8 cellular contexts compared by ENCODE assay signal in genomic region chr7:116952640-116953371, GRCh38. TPM values are rescaled to one million over a fixed set of nuclear protein-coding genes. Genes with fewer than 3 reads are reported as not detected.
DNase-seq lines count a peak whose midpoint lies in the region; ATAC-seq and TF ChIP-seq lines count a peak whose summit lies in the region.

No MANE protein-coding gene starts in this region.

- peak overlapping the region; percentile 84 to 96 (median 92); a peak in 21 of 22 replicates for H3K27ac ChIP-seq in BLaER1 treated with 17β-estradiol and CSF1 and Interleukin-3, amounts not matched to agents 10 nM and 100 nM
- peak overlapping the region; percentile 90 to 100 for H3K27ac ChIP-seq in thoracic aorta

- TF ChIP-seq POLR2A in lower leg skin (IDR thresholded peaks at IDR 0.05): no peak

- 4 to 6% methylated on average over 25 of the region's 25 CpGs for WGBS in lower leg skin, 2 donors

- peak overlapping the region; percentile 91 for H3K27ac Mint-ChIP-seq in dendritic cell treated with granulocyte-macrophage colony-stimulating factor and Interleukin-4, amounts not matched to agents 40 ng/mL and 50 ng/mL, for 4 days

- no peaks in the 10 kb centered on the region for H3K36me3 ChIP-seq in BLaER1 treated with 17β-estradiol and CSF1 and Interleukin-3, amounts not matched to agents 10 nM and 100 nM
- no peaks in the 10 kb centered on the region for H3K36me3 ChIP-seq in thoracic aorta

- H3K4me3 ChIP-seq in BLaER1 treated with 17β-estradiol and CSF1 and Interleukin-3, amounts not matched to agents 10 nM and 100 nM: peak overlapping the region; percentile 73 to 94 (median 88)
- H3K4me3 ChIP-seq in lower leg skin (ENCODE audit: low read depth, poor library complexity, severe bottlenecking) (peak overlapping the region; percentile 30), thoracic aorta (peak overlapping the region; percentile 98)

- no peaks in the 10 kb centered on the region for H3K9me3 Mint-ChIP-seq in dendritic cell treated with granulocyte-macrophage colony-stimulating factor and Interleukin-4, amounts not matched to agents 40 ng/mL and 50 ng/mL, for 4 days

- H3K4me2 ChIP-seq in BLaER1 treated with 17β-estradiol and CSF1 and Interleukin-3, amounts not matched to agents 10 nM and 100 nM: peak overlapping the region; percentile 62 to 90 (median 85)

- no peaks in the 10 kb centered on the region for H3K27me3 Mint-ChIP-seq in dendritic cell treated with granulocyte-macrophage colony-stimulating factor and Interleukin-4, amounts not matched to agents 40 ng/mL and 50 ng/mL, for 4 days

- peak overlapping the region; percentile 72 for H3K4me3 Mint-ChIP-seq in dendritic cell treated with granulocyte-macrophage colony-stimulating factor and Interleukin-4, amounts not matched to agents 40 ng/mL and 50 ng/mL, for 4 days

- no peaks in the 10 kb centered on the region for H3K9me3 ChIP-seq in BLaER1 treated with 17β-estradiol and CSF1 and Interleukin-3, amounts not matched to agents 10 nM and 100 nM (replicated peaks in 1 of 11)
- H3K9me3 ChIP-seq in thoracic aorta: no peaks in the 10 kb centered on the region

- intact Hi-C loops in dendritic cell treated with granulocyte-macrophage colony-stimulating factor and Interleukin-4, amounts not matched to agents 40 ng/mL and 50 ng/mL, for 4 days (cut with micrococcal nuclease): no loop called here
- intact Hi-C loops in lower leg skin (cut with DNase I; ENCODE audit: low total_unique reads): no loop called here

- H3K4me1 ChIP-seq in BLaER1 treated with 17β-estradiol and CSF1 and Interleukin-3, amounts not matched to agents 10 nM and 100 nM: peaks cover 12 to 25% (median 16%) of the 10 kb centered on the region in 10 experiments
- H3K4me1 ChIP-seq in thoracic aorta (ENCODE audit: control insufficient read depth in 1 of 2, low read depth in 2 of 2): peaks cover 28 to 57% of the 10 kb centered on the region in 2 donors

- peaks cover 0 to 30% (median 2%) of the 10 kb centered on the region in 11 experiments; a peak in 9 of 22 replicates for H4K20me1 ChIP-seq in BLaER1 treated with 17β-estradiol and CSF1 and Interleukin-3, amounts not matched to agents 10 nM and 100 nM

- peak overlapping the region; percentile 85 to 97 (median 94) for H3K9ac ChIP-seq in BLaER1 treated with 17β-estradiol and CSF1 and Interleukin-3, amounts not matched to agents 10 nM and 100 nM

- peaks cover 33% of the 10 kb centered on the region for H3K4me1 Mint-ChIP-seq in dendritic cell treated with granulocyte-macrophage colony-stimulating factor and Interleukin-4, amounts not matched to agents 40 ng/mL and 50 ng/mL, for 4 days (ENCODE audit: low read depth)

- H3K27me3 ChIP-seq in BLaER1 treated with 17β-estradiol and CSF1 and Interleukin-3, amounts not matched to agents 10 nM and 100 nM: peaks cover 0 to 15% (median 0%) of the 10 kb centered on the region in 11 experiments; a peak in 5 of 22 replicates
- no peaks in the 10 kb centered on the region for H3K27me3 ChIP-seq in thoracic aorta (replicated peaks; ENCODE audit: insufficient read depth)

- DNase-seq in HuH-7.5 (ENCODE audit: low spot score) (peak; percentile 45), RPMI7951 (ENCODE audit: low read depth) (peak; percentile 18), lower leg skin (ENCODE audit: low spot score in 2 of 2) (peak; percentile 56 to 94), thoracic aorta (ENCODE audit: low spot score) (peak; percentile 25)
- DNase-seq in stimulated activated CD4-positive, alpha-beta T cell treated with anti-CD3 and anti-CD28 coated beads, Interleukin-4, amount 100 ng/mL, for 4 hours: no peak

- H3K36me3 Mint-ChIP-seq in dendritic cell treated with granulocyte-macrophage colony-stimulating factor and Interleukin-4, amounts not matched to agents 40 ng/mL and 50 ng/mL, for 4 days (ENCODE audit: low read depth): peaks cover 5% of the 10 kb centered on the region

- peak; percentile 22 for ATAC-seq in GM18909 (IDR thresholded peaks at IDR 0.05; ENCODE audit: poor library complexity, unreplicated experiment)
- peak; percentile 13 for ATAC-seq in thoracic aorta (ENCODE audit: insufficient number of reproducible peaks, low FRiP score, low read depth)

- TF ChIP-seq CTCF in lower leg skin (IDR thresholded peaks at IDR 0.05) (no peak), thoracic aorta (IDR thresholded peaks at IDR 0.05) (no peak)

RNA-seq across cellular contexts. Expression of gene ST7, which starts 0.5 kb away (rescaled TPM):
- total RNA-seq in RPMI7951 (2014; rRNA removed; shearing (Covaris generic)): 25.3 and 26.8 TPM in 2 replicates
- total RNA-seq in lower leg skin: 10 to 100 TPM; 10.8 to 17.1 (median 11.4) TPM
- total RNA-seq in thoracic aorta: 10 to 100 TPM; 29.8 to 56.2 TPM

Comparison
In these comparisons a context has a peak if more than half of its experiments do, and no peak if none do; other contexts are left out.
1. H3K4me3 ChIP-seq: peak in every context shown above with its lines; median percentile 98 in thoracic aorta; 88 in BLaER1 treated with 17β-estradiol and CSF1 and Interleukin-3, amounts not matched to agents 10 nM and 100 nM; 30 in lower leg skin.
2. DNase-seq: peak in HuH-7.5 (single experiment), RPMI7951 (single experiment), lower leg skin (2 of 2) and thoracic aorta (single experiment); none in stimulated activated CD4-positive, alpha-beta T cell treated with anti-CD3 and anti-CD28 coated beads, Interleukin-4, amount 100 ng/mL, for 4 hours (0 of 2).